In the genomic region with DNA sequence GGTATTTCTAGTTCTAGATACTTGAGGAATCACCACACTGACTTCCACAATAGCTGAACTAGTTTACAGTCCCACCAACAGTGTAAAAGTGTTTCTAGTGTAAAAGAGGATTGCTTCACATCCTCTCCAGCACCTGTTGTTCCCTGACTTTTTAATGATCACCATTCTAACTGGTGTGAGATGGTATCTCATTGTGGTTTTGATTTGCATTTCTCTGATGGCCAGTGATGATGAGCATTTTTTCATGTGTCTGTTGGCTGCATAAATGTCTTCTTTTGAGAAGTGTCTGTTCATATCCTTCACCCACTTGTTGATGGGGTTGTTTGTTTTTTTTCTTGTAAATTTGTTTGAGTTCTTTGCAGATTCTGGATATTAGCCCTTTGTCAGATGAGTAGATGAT, we compare ENCODE assay signal across 7 cellular contexts. TPM values are rescaled to one million over a fixed set of nuclear protein-coding genes. Genes with fewer than 3 reads are reported as not detected.
DNase-seq lines count a peak whose midpoint lies in the region; ATAC-seq and TF ChIP-seq lines count a peak whose summit lies in the region.
"Not testable (repeated sequence)": the region's sequence is repeated elsewhere in the genome, so short reads cannot be mapped to it uniquely, and the experiment has no call there.

No MANE protein-coding gene starts in this region.

- not testable (repeated sequence) for BruUV-seq in OCI-LY7 (replicated peaks; lab: Mats Ljungman, UMichigan)

- not testable (repeated sequence) for H3K4me3 ChIP-seq in CD4-positive, alpha-beta memory T cell (ENCODE audit: low read length in 2 of 2); OCI-LY7 (ENCODE audit: low read depth, low read length, poor library complexity, severe bottlenecking); spleen

- not testable (repeated sequence) for TF ChIP-seq POLR2A in spleen (IDR thresholded peaks at IDR 0.05)

- H3K4me2 ChIP-seq in OCI-LY7 (ENCODE audit: low read length): not testable (repeated sequence)

- not testable (repeated sequence) for H3K9me2 ChIP-seq in OCI-LY7 (ENCODE audit: insufficient read depth, low read length)

- CTCF ChIA-PET in CD4-positive, alpha-beta memory T cell (lab: Charles Lee; ENCODE audit: partially characterized antibody): interaction anchor here (1.0 to 3.6 kb wide), 5 partner anchors 14 to 70 kb away, joined by 3 to 20 read pairs (median 13); a partner anchor contains a TSS
- CTCF ChIA-PET in OCI-LY7 (lab: Charles Lee; ENCODE audit: unreplicated experiment): not testable (repeated sequence)
- CTCF ChIA-PET in activated CD4-positive, alpha-beta T cell treated with anti-CD3 and anti-CD28 coated beads for 36 hours (lab: Charles Lee): interaction anchor here (1.0 to 2.4 kb wide), 7 partner anchors 13 to 100 kb away, joined by 3 to 11 read pairs (median 3); no protein-coding TSS in a partner anchor

- TF ChIP-seq CTCF in OCI-LY7 (conservative IDR thresholded peaks at IDR 0.05; ENCODE audit: low read length); spleen (IDR thresholded peaks at IDR 0.05 in 8 of 11, conservative IDR thresholded peaks at IDR 0.05 in 3 of 11): not testable (repeated sequence)

- not testable (repeated sequence) for H3K79me2 ChIP-seq in OCI-LY7 (ENCODE audit: insufficient read depth, low read depth, low read length)

- H3K4me3 Mint-ChIP-seq in CD4-positive, alpha-beta memory T cell: peak overlapping the region in 7 of 8 donors; percentile 8 to 62 (median 44)
- H3K4me3 Mint-ChIP-seq in activated CD4-positive, alpha-beta T cell treated with anti-CD3 and anti-CD28 coated beads for 36 hours; activated T-cell treated with anti-CD3 and anti-CD28 coated beads, Interleukin-2, amount 50 U/mL, for 24 hours: not testable (repeated sequence)
- peak overlapping the region; percentile 39 to 75 (median 65) for H3K4me3 Mint-ChIP-seq in immature natural killer cell

- H3K9me3 ChIP-seq in CD4-positive, alpha-beta memory T cell (ENCODE audit: control insufficient read depth in 1 of 2, low read length in 2 of 2); spleen: not testable (repeated sequence)
- peaks cover 16% of the 10 kb centered on the region for H3K9me3 ChIP-seq in OCI-LY7 (ENCODE audit: low read length)

- H3K9me3 Mint-ChIP-seq in CD4-positive, alpha-beta memory T cell: peaks cover 2 to 41% (median 27%) of the 10 kb centered on the region in 8 donors
- H3K9me3 Mint-ChIP-seq in activated CD4-positive, alpha-beta T cell treated with anti-CD3 and anti-CD28 coated beads for 36 hours (ENCODE audit: low read depth): peaks cover 23% of the 10 kb centered on the region
- peaks cover 30% of the 10 kb centered on the region for H3K9me3 Mint-ChIP-seq in activated T-cell treated with anti-CD3 and anti-CD28 coated beads, Interleukin-2, amount 50 U/mL, for 24 hours
- peaks cover 15 to 18% of the 10 kb centered on the region in 2 donors for H3K9me3 Mint-ChIP-seq in activated naive CD4-positive, alpha-beta T cell treated with anti-CD3 and anti-CD28 coated beads, Interleukin-2, amount 50 U/mL, for 72 hours
- H3K9me3 Mint-ChIP-seq in immature natural killer cell: not testable (repeated sequence)

- H3K27me3 ChIP-seq in CD4-positive, alpha-beta memory T cell (ENCODE audit: insufficient read depth, low read length); spleen (replicated peaks in 1 of 7): not testable (repeated sequence)

- H3K36me3 ChIP-seq in CD4-positive, alpha-beta memory T cell (ENCODE audit: insufficient read depth, low read length); spleen: not testable (repeated sequence)
- peaks cover 31% of the 10 kb centered on the region for H3K36me3 ChIP-seq in OCI-LY7 (ENCODE audit: insufficient read depth, low read length)

- intact Hi-C loops in CD4-positive, alpha-beta memory T cell (cut with micrococcal nuclease): loop anchor here (2.0 kb wide), 4 partner anchors 63 to 493 kb away; no protein-coding TSS in a partner anchor
- intact Hi-C loops in OCI-LY7 (cut with micrococcal nuclease; ENCODE audit: unreplicated experiment): loop anchor here (2.0 kb wide), 1 partner anchor 63 kb away; no protein-coding TSS in a partner anchor
- intact Hi-C loops in activated CD4-positive, alpha-beta T cell treated with anti-CD3 and anti-CD28 coated beads for 36 hours (cut with DNase I, micrococcal nuclease): loop anchor here in 1 of 2 experiments (2.0 kb wide), 1 partner anchor 41 kb away; no protein-coding TSS in a partner anchor
- intact Hi-C loops in spleen (cut with DNase I; ENCODE audit: low total_unique reads): not testable (repeated sequence)

- not testable (repeated sequence) for ATAC-seq in activated CD4-positive, alpha-beta T cell treated with anti-CD3 and anti-CD28 coated beads for 36 hours; activated naive CD4-positive, alpha-beta T cell treated with anti-CD3 and anti-CD28 coated beads, Interleukin-2, amount 50 U/mL, for 72 hours

- H3K4me1 Mint-ChIP-seq in CD4-positive, alpha-beta memory T cell: peaks cover 57 to 83% (median 70%) of the 10 kb centered on the region in 4 donors
- H3K4me1 Mint-ChIP-seq in activated CD4-positive, alpha-beta T cell treated with anti-CD3 and anti-CD28 coated beads for 36 hours: peaks cover 81% of the 10 kb centered on the region
- H3K4me1 Mint-ChIP-seq in activated T-cell treated with anti-CD3 and anti-CD28 coated beads, Interleukin-2, amount 50 U/mL, for 24 hours (ENCODE audit: low read depth): peaks cover 85% of the 10 kb centered on the region
- peaks cover 75 to 86% of the 10 kb centered on the region in 2 donors for H3K4me1 Mint-ChIP-seq in immature natural killer cell

- POLR2A ChIA-PET in CD4-positive, alpha-beta memory T cell (lab: Charles Lee; ENCODE audit: partially characterized antibody): interaction anchor here (1.4 to 18.6 kb wide), 9 partner anchors 9 to 76 kb away, joined by 3 to 1017 read pairs (median 8); a partner anchor contains a TSS
- POLR2A ChIA-PET in OCI-LY7 (lab: Charles Lee): interaction anchor here (0.9 to 1.6 kb wide), 4 partner anchors 13 to 34 kb away, joined by 3 to 6 read pairs (median 4); no protein-coding TSS in a partner anchor
- POLR2A ChIA-PET in activated CD4-positive, alpha-beta T cell treated with anti-CD3 and anti-CD28 coated beads for 36 hours (lab: Charles Lee): interaction anchor here (1.0 kb wide), 1 partner anchor 494 kb away, joined by 3 read pairs; no protein-coding TSS in a partner anchor

- H3K27me3 Mint-ChIP-seq in CD4-positive, alpha-beta memory T cell; activated CD4-positive, alpha-beta T cell treated with anti-CD3 and anti-CD28 coated beads for 36 hours; activated T-cell treated with anti-CD3 and anti-CD28 coated beads, Interleukin-2, amount 50 U/mL, for 24 hours: not testable (repeated sequence)
- peaks cover 1 to 17% (median 8%) of the 10 kb centered on the region in 3 donors for H3K27me3 Mint-ChIP-seq in immature natural killer cell (ENCODE audit: low read depth in 3 of 3)

- H2AFZ ChIP-seq in OCI-LY7 (ENCODE audit: low read length): not testable (repeated sequence)

- not testable (repeated sequence) for H3K27ac ChIP-seq in CD4-positive, alpha-beta memory T cell (ENCODE audit: low read depth, low read length)
- H3K27ac ChIP-seq in OCI-LY7 (ENCODE audit: low read depth, low read length, poor library complexity, severe bottlenecking) (peak overlapping the region; percentile 92), spleen (peak overlapping the region in 5 of 8 donors; percentile 44 to 74 (median 55))

- peak overlapping the region; percentile 81 to 97 (median 92) for H3K27ac Mint-ChIP-seq in CD4-positive, alpha-beta memory T cell
- peak overlapping the region; percentile 80 for H3K27ac Mint-ChIP-seq in activated CD4-positive, alpha-beta T cell treated with anti-CD3 and anti-CD28 coated beads for 36 hours
- peak overlapping the region; percentile 50 for H3K27ac Mint-ChIP-seq in activated T-cell treated with anti-CD3 and anti-CD28 coated beads, Interleukin-2, amount 50 U/mL, for 24 hours
- peak overlapping the region; percentile 77 to 90 for H3K27ac Mint-ChIP-seq in activated naive CD4-positive, alpha-beta T cell treated with anti-CD3 and anti-CD28 coated beads, Interleukin-2, amount 50 U/mL, for 72 hours
- peak overlapping the region; percentile 86 to 96 (median 90) for H3K27ac Mint-ChIP-seq in immature natural killer cell

- H4K20me1 ChIP-seq in OCI-LY7 (ENCODE audit: insufficient read depth, low read length): not testable (repeated sequence)

- peaks cover 70% of the 10 kb centered on the region for H3K4me1 ChIP-seq in CD4-positive, alpha-beta memory T cell (ENCODE audit: insufficient read depth, low read length)
- peaks cover 40% of the 10 kb centered on the region for H3K4me1 ChIP-seq in OCI-LY7 (ENCODE audit: insufficient read depth, low read length, poor library complexity, severe bottlenecking)
- peaks cover 5 to 45% (median 19%) of the 10 kb centered on the region in 6 donors for H3K4me1 ChIP-seq in spleen

- peaks cover 46 to 56% of the 10 kb centered on the region in 2 donors for H3K36me3 Mint-ChIP-seq in CD4-positive, alpha-beta memory T cell
- H3K36me3 Mint-ChIP-seq in activated CD4-positive, alpha-beta T cell treated with anti-CD3 and anti-CD28 coated beads for 36 hours (ENCODE audit: low read depth): peaks cover 47% of the 10 kb centered on the region
- H3K36me3 Mint-ChIP-seq in activated T-cell treated with anti-CD3 and anti-CD28 coated beads, Interleukin-2, amount 50 U/mL, for 24 hours (ENCODE audit: low read depth): peaks cover 64% of the 10 kb centered on the region
- H3K36me3 Mint-ChIP-seq in activated naive CD4-positive, alpha-beta T cell treated with anti-CD3 and anti-CD28 coated beads, Interleukin-2, amount 50 U/mL, for 72 hours: peaks cover 36 to 56% of the 10 kb centered on the region in 2 donors
- peaks cover 31 to 33% (median 32%) of the 10 kb centered on the region in 3 donors for H3K36me3 Mint-ChIP-seq in immature natural killer cell

- DNase-seq in CD4-positive, alpha-beta memory T cell; activated CD4-positive, alpha-beta T cell treated with anti-CD3 and anti-CD28 coated beads for 36 hours; activated T-cell treated with anti-CD3 and anti-CD28 coated beads, Interleukin-2, amount 50 U/mL, for 24 hours; activated naive CD4-positive, alpha-beta T cell treated with anti-CD3 and anti-CD28 coated beads, Interleukin-2, amount 50 U/mL, for 72 hours (ENCODE audit: low spot score in 2 of 2); spleen: not testable (repeated sequence)
- DNase-seq in OCI-LY7 (ENCODE audit: low spot score) (peak; percentile 15), immature natural killer cell (peak in 2 of 3 donors; percentile 34 to 37)

RNA-seq across cellular contexts. Expression of a gene that starts 38.5 kb away (rescaled TPM):
- total RNA-seq in CD4-positive, alpha-beta memory T cell: 100 to 1,000 TPM; 231 to 248 TPM
- 100 to 1,000 TPM; 163 to 176 TPM for polyA plus RNA-seq in CD4-positive, alpha-beta memory T cell
- total RNA-seq in OCI-LY7 (2014; rRNA removed; shearing (Covaris generic)): 49.2 and 53.0 TPM in 2 replicates
- 60.3 and 64.0 TPM in 2 replicates for total RNA-seq in OCI-LY7 (2022)
- 100 to 1,000 TPM; 470 to 536 TPM for total RNA-seq in activated CD4-positive, alpha-beta T cell treated with anti-CD3 and anti-CD28 coated beads for 36 hours
- 100 to 1,000 TPM; 417 to 596 TPM for total RNA-seq in activated naive CD4-positive, alpha-beta T cell treated with anti-CD3 and anti-CD28 coated beads, Interleukin-2, amount 50 U/mL, for 72 hours
- 100 to 1,000 TPM in 2 of 3 donors, 10 to 100 TPM in 1; 84.4 to 142 (median 111) TPM for polyA plus RNA-seq in immature natural killer cell
- total RNA-seq in spleen: 100 to 1,000 TPM in 6 of 7 donors, 10 to 100 TPM in 1; 85.6 to 135 (median 106) TPM
- 10 to 100 TPM; 27.3 to 63.2 (median 29.3) TPM for polyA plus RNA-seq in spleen
